ENCODE assay signal across 2 cellular contexts in genomic region chr1:111030590-111030989, GRCh38.
TF ChIP-seq lines count a peak whose summit lies in the region.

No MANE protein-coding gene starts in this region.

TF ChIP-seq in GM12878, 131 proteins besides CTCF, POLR2A, EP300 and RAD21 (continues in another document):
- TF ChIP-seq BCLAF1 (IDR thresholded peaks at IDR 0.05) (no peak), SMC3 (IDR thresholded peaks at IDR 0.05; ENCODE audit: borderline replicate concordance, low read length) (peak; percentile 58; the same call in 1 of the 2 replicates), ZBTB33 (IDR thresholded peaks at IDR 0.05) (no peak), HDAC2 (IDR thresholded peaks at IDR 0.05) (no peak), CBX5 (IDR thresholded peaks at IDR 0.05; ENCODE audit: low read depth) (no peak), PAX8 (IDR thresholded peaks at IDR 0.05) (no peak), RBBP5 (conservative IDR thresholded peaks at IDR 0.05) (no peak), SMAD5 (IDR thresholded peaks at IDR 0.05; ENCODE audit: low read depth) (no peak), ZNF622 (IDR thresholded peaks at IDR 0.05) (no peak), RCOR1 (conservative IDR thresholded peaks at IDR 0.05; ENCODE audit: low read depth, low read length) (no peak), WRNIP1 (IDR thresholded peaks at IDR 0.05; ENCODE audit: borderline replicate concordance, low read depth, low read length) (no peak), BCL11A (IDR thresholded peaks at IDR 0.05; ENCODE audit: low read depth, low read length) (no peak), NBN (IDR thresholded peaks at IDR 0.05) (no peak), ZBED1 (IDR thresholded peaks at IDR 0.05; ENCODE audit: borderline replicate concordance) (no peak), ZNF687 (IDR thresholded peaks at IDR 0.05) (no peak), FOS (IDR thresholded peaks at IDR 0.05; ENCODE audit: borderline replicate concordance, extremely low read depth, insufficient read length) (no peak), ZNF217 (IDR thresholded peaks at IDR 0.05) (peak; percentile 93), RB1 (IDR thresholded peaks at IDR 0.05; ENCODE audit: borderline replicate concordance) (peak; percentile 60; the same call in 1 of the 2 replicates), MTA2 (IDR thresholded peaks at IDR 0.05; ENCODE audit: low read depth) (no peak), NR2C1 (IDR thresholded peaks at IDR 0.05) (no peak)
- TF ChIP-seq, protein P1, sequence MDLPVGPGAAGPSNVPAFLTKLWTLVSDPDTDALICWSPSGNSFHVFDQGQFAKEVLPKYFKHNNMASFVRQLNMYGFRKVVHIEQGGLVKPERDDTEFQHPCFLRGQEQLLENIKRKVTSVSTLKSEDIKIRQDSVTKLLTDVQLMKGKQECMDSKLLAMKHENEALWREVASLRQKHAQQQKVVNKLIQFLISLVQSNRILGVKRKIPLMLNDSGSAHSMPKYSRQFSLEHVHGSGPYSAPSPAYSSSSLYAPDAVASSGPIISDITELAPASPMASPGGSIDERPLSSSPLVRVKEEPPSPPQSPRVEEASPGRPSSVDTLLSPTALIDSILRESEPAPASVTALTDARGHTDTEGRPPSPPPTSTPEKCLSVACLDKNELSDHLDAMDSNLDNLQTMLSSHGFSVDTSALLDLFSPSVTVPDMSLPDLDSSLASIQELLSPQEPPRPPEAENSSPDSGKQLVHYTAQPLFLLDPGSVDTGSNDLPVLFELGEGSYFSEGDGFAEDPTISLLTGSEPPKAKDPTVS (IDR thresholded peaks at IDR 0.05; ENCODE audit: low read depth, low read length), result no peak

TF ChIP-seq in HepG2, 621 proteins besides CTCF, POLR2A, EP300 and RAD21 (continued from another document):
- TF ChIP-seq ZNF121 (CRISPR knock-in tag; IDR thresholded peaks at IDR 0.05) (no peak), FOXA1 (IDR thresholded peaks at IDR 0.05) (no peak), FOXA1 (CRISPR knock-in tag; IDR thresholded peaks at IDR 0.05) (peak; percentile 89), ZFY (CRISPR knock-in tag; IDR thresholded peaks at IDR 0.05) (no peak), HOXA7 (CRISPR knock-in tag; IDR thresholded peaks at IDR 0.05) (no peak), REPIN1 (CRISPR knock-in tag; IDR thresholded peaks at IDR 0.05; ENCODE audit: borderline replicate concordance, low read depth) (0 out of 2 replicates have a peak, but pooled peaks have one; percentile 57), ATF2 (CRISPR knock-in tag; IDR thresholded peaks at IDR 0.05) (no peak), BHLHE40 (IDR thresholded peaks at IDR 0.05; ENCODE audit: low read length) (no peak), RBFOX2 (IDR thresholded peaks at IDR 0.05; ENCODE audit: low read depth, low read length) (no peak), FOXK1 (CRISPR knock-in tag; IDR thresholded peaks at IDR 0.05; ENCODE audit: borderline replicate concordance, low read depth) (peak; percentile 71; the same call in 1 of the 2 replicates), KDM1A (CRISPR knock-in tag; IDR thresholded peaks at IDR 0.05) (peak; percentile 57; the same call in 1 of the 2 replicates), STAG1 (CRISPR knock-in tag; IDR thresholded peaks at IDR 0.05) (peak; percentile 60)
- TF ChIP-seq, protein P2, sequence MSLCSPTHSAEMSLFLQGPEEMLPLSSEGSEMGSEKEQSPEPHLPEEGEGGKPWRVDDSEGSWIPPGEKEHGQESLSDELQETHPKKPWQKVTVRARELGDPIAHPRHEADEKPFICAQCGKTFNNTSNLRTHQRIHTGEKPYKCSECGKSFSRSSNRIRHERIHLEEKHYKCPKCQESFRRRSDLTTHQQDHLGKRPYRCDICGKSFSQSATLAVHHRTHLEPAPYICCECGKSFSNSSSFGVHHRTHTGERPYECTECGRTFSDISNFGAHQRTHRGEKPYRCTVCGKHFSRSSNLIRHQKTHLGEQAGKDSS (CRISPR knock-in tag; IDR thresholded peaks at IDR 0.05; ENCODE audit: borderline replicate concordance, low read depth), result peak; percentile 97
